In the genomic region with DNA sequence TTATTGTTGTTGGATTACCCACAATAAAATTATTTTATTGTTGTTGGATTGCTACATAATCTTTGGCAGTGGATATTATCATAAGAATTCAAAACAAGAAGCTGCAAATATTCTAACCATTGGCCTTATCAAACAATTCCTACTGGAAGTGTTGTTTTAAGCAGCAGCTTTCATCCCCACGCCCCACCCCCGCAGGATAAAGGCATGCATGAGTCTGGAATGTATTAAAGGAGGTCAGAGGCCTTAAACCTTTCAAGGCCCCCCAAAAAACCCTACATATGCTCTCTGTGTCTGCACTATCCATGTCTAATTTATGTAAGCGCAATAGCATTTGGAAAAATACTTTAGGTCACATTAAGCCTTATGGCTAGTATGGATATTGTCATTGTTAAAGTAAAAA, we compare ENCODE assay signal across 31 cellular contexts. TPM values are rescaled to one million over a fixed set of nuclear protein-coding genes. Genes with fewer than 3 reads are reported as not detected.
DNase-seq lines count a peak whose midpoint lies in the region; ATAC-seq, FAIRE-seq and TF ChIP-seq lines count a peak whose summit lies in the region.
"Had no signal": no experiment of that assay in that cellular context is flagged by ENCODE, and none has a peak within 500 bp of the region (broad histone marks: within the 10 kb centered on the region; RNA-seq: fewer than 3 reads in every experiment).

No MANE protein-coding gene starts in this region.

- DNase-seq in cardiac muscle cell (ENCODE audit: low read depth in 1 of 2, low spot score in 1 of 2) (peak; percentile 46 to 58), right atrium auricular region (ENCODE audit: low spot score) (no peak), choroid plexus epithelial cell (ENCODE audit: low read depth) (peak; percentile 26), left kidney (ENCODE audit: low read depth, low spot score) (peak; percentile 52), mesenteric fat pad (ENCODE audit: low spot score) (no peak), small intestine (no peak), sigmoid colon (no peak)
- DNase-seq in activated naive CD4-positive, alpha-beta T cell treated with anti-CD3 and anti-CD28 coated beads, Interleukin-2, amount 50 U/mL, for 72 hours (ENCODE audit: low spot score in 2 of 2), result no peak
- DNase-seq: 8988T; activated CD4-positive, alpha-beta memory T cell treated with anti-CD3 and anti-CD28 coated beads, Interleukin-2, amount 10 ng/mL, durations not matched to agents 7 days and 5 days; activated CD4-positive, CD25-positive, alpha-beta regulatory T cell treated with anti-CD3 and anti-CD28 coated beads, Interleukin-2, amount 50 U/mL, for 72 hours; activated naive CD4-positive, alpha-beta T cell treated with anti-CD3 and anti-CD28 coated beads, Interleukin-2, amount 50 U/mL, for 16 hours; Calu3; DMS79 treated with DMSO at 0.1 percent for 48 hours; effector memory CD8-positive, alpha-beta T cell; esophagus squamous epithelium; GOT3; left ventricle myocardium superior; natural killer cell; NCI-H1105 treated with DMSO at 0.1 percent for 48 hours; NCI-H2029 treated with DMSO at 0.1 percent for 48 hours; NCI-H2227 treated with DMSO at 0.1 percent for 48 hours; stimulated activated CD4-positive, alpha-beta T cell treated with anti-CD3 and anti-CD28 coated beads, Interleukin-2, amount 100 ng/mL, for 48 hours had no signal

- TF ChIP-seq CTCF in cardiac muscle cell (IDR thresholded peaks at IDR 0.05; ENCODE audit: low read depth, low read length) (no peak), right atrium auricular region (IDR thresholded peaks at IDR 0.05) (no peak), choroid plexus epithelial cell (conservative IDR thresholded peaks at IDR 0.05; ENCODE audit: low read depth, low read length) (no peak), sigmoid colon (IDR thresholded peaks at IDR 0.05) (no peak)

- TF ChIP-seq EP300 in sigmoid colon (IDR thresholded peaks at IDR 0.05), result no peak

- intact Hi-C loops in sigmoid colon (cut with DNase I), result no loop called here

- H3K36me3 ChIP-seq in cardiac muscle cell, result no peaks in the 10 kb centered on the region
- no peaks in the 10 kb centered on the region for H3K36me3 ChIP-seq in right atrium auricular region
- H3K36me3 ChIP-seq in small intestine (ENCODE audit: control insufficient read depth in 2 of 2, insufficient read depth in 2 of 2, low read length in 2 of 2), result no peaks in the 10 kb centered on the region
- no peaks in the 10 kb centered on the region for H3K36me3 ChIP-seq in sigmoid colon
- H3K36me3 ChIP-seq: esophagus squamous epithelium had no signal

- no peaks in the 10 kb centered on the region for H3K36me3 Mint-ChIP-seq in activated naive CD4-positive, alpha-beta T cell treated with anti-CD3 and anti-CD28 coated beads, Interleukin-2, amount 50 U/mL, for 72 hours
- H3K36me3 Mint-ChIP-seq: natural killer cell; stimulated activated effector memory CD8-positive, alpha-beta T cell treated with anti-CD3 and anti-CD28 coated beads, Interleukin-12 subunit alpha, Interleukin-12 subunit beta, amount 100 ng/mL, for 72 hours had no signal

- no peaks in the 10 kb centered on the region for H3K9me3 ChIP-seq in cardiac muscle cell (ENCODE audit: low read depth)
- H3K9me3 ChIP-seq in right atrium auricular region, result no peaks in the 10 kb centered on the region
- no peaks in the 10 kb centered on the region for H3K9me3 ChIP-seq in small intestine (ENCODE audit: control insufficient read depth, low read depth)
- no peaks in the 10 kb centered on the region for H3K9me3 ChIP-seq in sigmoid colon
- H3K9me3 ChIP-seq: esophagus squamous epithelium had no signal

- no peaks in the 10 kb centered on the region for H3K27me3 ChIP-seq in cardiac muscle cell
- H3K27me3 ChIP-seq in right atrium auricular region, result no peaks in the 10 kb centered on the region
- no peaks in the 10 kb centered on the region for H3K27me3 ChIP-seq in small intestine (ENCODE audit: control insufficient read depth in 2 of 2, insufficient read depth in 2 of 2, low read length in 2 of 2)
- no peaks in the 10 kb centered on the region for H3K27me3 ChIP-seq in sigmoid colon
- H3K27me3 ChIP-seq: esophagus squamous epithelium, hepatocyte had no signal

- no peak overlapping the region for H3K27ac Mint-ChIP-seq in activated naive CD4-positive, alpha-beta T cell treated with anti-CD3 and anti-CD28 coated beads, Interleukin-2, amount 50 U/mL, for 72 hours
- H3K27ac Mint-ChIP-seq: activated CD4-positive, alpha-beta memory T cell treated with anti-CD3 and anti-CD28 coated beads, Interleukin-2, amount 10 ng/mL, durations not matched to agents 7 days and 5 days; activated T-helper 17 cell treated with anti-CD3 and anti-CD28 coated beads, Interleukin-2, amount 50 U/mL, for 72 hours; effector memory CD8-positive, alpha-beta T cell; natural killer cell; stimulated activated effector memory CD8-positive, alpha-beta T cell treated with anti-CD3 and anti-CD28 coated beads, Interleukin-12 subunit alpha, Interleukin-12 subunit beta, amount 100 ng/mL, for 72 hours had no signal

- H3K4me1 ChIP-seq in cardiac muscle cell (ENCODE audit: low read depth) (peaks cover 56% of the 10 kb centered on the region), right atrium auricular region (peaks cover 0 to 7% of the 10 kb centered on the region in 2 donors), small intestine (ENCODE audit: control insufficient read depth in 2 of 2, insufficient read depth in 1 of 2, low read depth in 1 of 2, low read length in 1 of 2) (no peaks in the 10 kb centered on the region), sigmoid colon (peaks cover 0 to 68% (median 41%) of the 10 kb centered on the region in 4 donors)

- WGBS in small intestine, 3 donors, result 48 to 70% (median 70%) methylated on average over 3 of the region's 3 CpGs
- 39 to 73% methylated on average over 3 of the region's 3 CpGs for WGBS in sigmoid colon, 2 donors

- FAIRE-seq in small intestine (lab: Jason Lieb, UNC), result no peak
- FAIRE-seq: frontal cortex, TTC549 had no signal

- no peak for TF ChIP-seq POLR2A in sigmoid colon (IDR thresholded peaks at IDR 0.05)

- no peak overlapping the region for H3K4me3 ChIP-seq in cardiac muscle cell
- no peak overlapping the region for H3K4me3 ChIP-seq in right atrium auricular region
- no peak overlapping the region for H3K4me3 ChIP-seq in choroid plexus epithelial cell (ENCODE audit: low read depth, low read length)
- H3K4me3 ChIP-seq in small intestine (ENCODE audit: low read depth in 1 of 2, low read length in 2 of 2), result no peak overlapping the region
- H3K4me3 ChIP-seq in sigmoid colon, result no peak overlapping the region
- H3K4me3 ChIP-seq: coronary artery, esophagus squamous epithelium, hepatocyte had no signal

- ATAC-seq in activated naive CD4-positive, alpha-beta T cell treated with anti-CD3 and anti-CD28 coated beads, Interleukin-2, amount 50 U/mL, for 72 hours, result no peak
- ATAC-seq: activated T-helper 17 cell treated with anti-CD3 and anti-CD28 coated beads, Interleukin-2, amount 50 U/mL, for 72 hours; effector memory CD8-positive, alpha-beta T cell; left ventricle myocardium superior; natural killer cell; stimulated activated effector memory CD8-positive, alpha-beta T cell treated with anti-CD3 and anti-CD28 coated beads, Interleukin-12 subunit alpha, Interleukin-12 subunit beta, amount 100 ng/mL, for 72 hours had no signal

- H3K27ac ChIP-seq in cardiac muscle cell (peak overlapping the region; percentile 79), right atrium auricular region (no peak overlapping the region), small intestine (ENCODE audit: low read depth in 1 of 2, low read length in 1 of 2) (no peak overlapping the region), sigmoid colon (no peak overlapping the region)
- H3K27ac ChIP-seq: esophagus squamous epithelium, hepatocyte, parathyroid adenoma had no signal

- H3K9me3 Mint-ChIP-seq in activated naive CD4-positive, alpha-beta T cell treated with anti-CD3 and anti-CD28 coated beads, Interleukin-2, amount 50 U/mL, for 72 hours, result peaks cover 0 to 3% of the 10 kb centered on the region in 2 donors
- H3K9me3 Mint-ChIP-seq: activated CD4-positive, alpha-beta memory T cell treated with anti-CD3 and anti-CD28 coated beads, Interleukin-2, amount 10 ng/mL, durations not matched to agents 7 days and 5 days; activated T-helper 17 cell treated with anti-CD3 and anti-CD28 coated beads, Interleukin-2, amount 50 U/mL, for 72 hours; effector memory CD8-positive, alpha-beta T cell; stimulated activated effector memory CD8-positive, alpha-beta T cell treated with anti-CD3 and anti-CD28 coated beads, Interleukin-12 subunit alpha, Interleukin-12 subunit beta, amount 100 ng/mL, for 72 hours had no signal

RNA-seq across cellular contexts. Expression of gene P3H2, which starts 23.1 kb away (rescaled TPM):
- 45.3 and 56.7 TPM in 2 replicates for total RNA-seq in cardiac muscle cell
- polyA plus RNA-seq in cardiac muscle cell, result 56.8 and 72.8 TPM in 2 replicates
- 1 to 10 TPM; 5.1 to 5.4 TPM for total RNA-seq in right atrium auricular region
- total RNA-seq in mesenteric fat pad, result 3.3 TPM
- polyA plus RNA-seq in small intestine, result 1 to 10 TPM in 1 of 3 donors, under 1 TPM in 2; 0.22 to 1.7 (median 0.27) TPM
- not detected for total RNA-seq in activated naive CD4-positive, alpha-beta T cell treated with anti-CD3 and anti-CD28 coated beads, Interleukin-2, amount 50 U/mL, for 72 hours
- total RNA-seq in sigmoid colon, result 10 to 100 TPM; 29.6 to 41.7 (median 34.4) TPM
- 10 to 100 TPM in 1 of 3 donors, 1 to 10 TPM in 2; 1.8 to 17.7 (median 6.0) TPM for polyA plus RNA-seq in sigmoid colon
- total RNA-seq: activated CD4-positive, alpha-beta memory T cell treated with anti-CD3 and anti-CD28 coated beads, Interleukin-2, amount 10 ng/mL, durations not matched to agents 7 days and 5 days; activated T-helper 17 cell treated with anti-CD3 and anti-CD28 coated beads, Interleukin-2, amount 50 U/mL, for 72 hours; T-helper 1 cell treated with Interleukin-12 subunit alpha and Interleukin-12 subunit beta and Interleukin-4 antibody, amounts not matched to agents 30 ng/mL and 1 ng/mL, for 36 hours had no signal

Comparison
In these comparisons a context has a peak if more than half of its experiments do, and no peak if none do; other contexts are left out.
1. DNase-seq: peak in cardiac muscle cell (2 of 2), choroid plexus epithelial cell (single experiment) and left kidney (single experiment); none in right atrium auricular region (single experiment), mesenteric fat pad (single experiment), small intestine (single experiment), activated naive CD4-positive, alpha-beta T cell treated with anti-CD3 and anti-CD28 coated beads, Interleukin-2, amount 50 U/mL, for 72 hours (0 of 2) and sigmoid colon (single experiment).